ENCODE assay signal across 1 cellular context in the genomic region with DNA sequence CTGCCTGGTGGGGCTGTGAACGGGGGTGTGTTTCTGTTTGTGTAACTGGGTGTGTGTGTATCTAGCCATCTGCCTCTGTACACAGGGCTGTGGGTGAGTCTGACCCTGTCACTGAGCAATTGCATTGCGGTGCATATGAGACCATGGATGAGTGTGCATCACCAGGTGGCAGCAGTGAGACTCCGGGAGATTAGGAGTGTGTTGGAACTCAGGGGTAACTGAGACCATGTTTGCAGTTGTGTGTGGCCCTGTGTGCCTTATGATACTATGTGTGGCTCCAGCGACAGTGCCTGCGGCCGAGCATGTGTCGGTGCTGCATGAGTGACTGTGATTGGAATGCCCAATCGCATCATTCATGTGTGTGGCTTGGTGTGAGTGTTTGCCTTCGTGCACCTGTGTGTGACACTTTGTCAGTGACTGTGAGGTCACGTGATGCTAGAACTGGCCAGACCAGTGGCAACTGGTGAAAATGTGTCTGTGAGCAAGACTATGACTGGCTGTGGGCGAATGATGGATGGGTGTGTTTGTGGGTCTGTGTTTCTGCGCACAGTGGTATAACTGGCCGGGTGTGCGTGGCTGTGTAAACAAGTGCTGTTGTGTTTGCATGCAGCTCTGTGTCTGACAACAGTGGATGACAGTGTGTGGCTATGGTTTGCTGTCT.
TF ChIP-seq lines count a peak whose summit lies in the region.

No MANE protein-coding gene starts in this region.

TF ChIP-seq in endothelial cell of umbilical vein, 7 proteins besides CTCF, POLR2A, EP300 and RAD21:
- no peak for TF ChIP-seq EZH2 (IDR thresholded peaks at IDR 0.05; ENCODE audit: borderline replicate concordance, low read depth, low read length, severe bottlenecking)
- TF ChIP-seq GATA2 (IDR thresholded peaks at IDR 0.05; ENCODE audit: insufficient read depth, insufficient read length, low read depth, low read length) = no peak
- no peak for TF ChIP-seq FOS (IDR thresholded peaks at IDR 0.05; ENCODE audit: borderline replicate concordance, insufficient read depth, low read length)
- TF ChIP-seq, protein P1, sequence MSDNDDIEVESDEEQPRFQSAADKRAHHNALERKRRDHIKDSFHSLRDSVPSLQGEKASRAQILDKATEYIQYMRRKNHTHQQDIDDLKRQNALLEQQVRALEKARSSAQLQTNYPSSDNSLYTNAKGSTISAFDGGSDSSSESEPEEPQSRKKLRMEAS (IDR thresholded peaks at IDR 0.05; ENCODE audit: insufficient read depth, insufficient read length) = no peak
- no peak for TF ChIP-seq POLR2AphosphoS5 (IDR thresholded peaks at IDR 0.05; ENCODE audit: insufficient read depth, low read depth, low read length)
- no peak for TF ChIP-seq JUN (IDR thresholded peaks at IDR 0.05; ENCODE audit: borderline replicate concordance, insufficient read depth, insufficient read length, low read depth)
- no peak for TF ChIP-seq MYC (IDR thresholded peaks at IDR 0.05; ENCODE audit: low read depth, low read length)
